ENCODE assay signal across 6 cellular contexts in genomic region chr17:64789061-64789445, GRCh38.
DNase-seq lines count a peak whose midpoint lies in the region; ATAC-seq and TF ChIP-seq lines count a peak whose summit lies in the region.
"Not testable (repeated sequence)": the region's sequence is repeated elsewhere in the genome, so short reads cannot be mapped to it uniquely, and the experiment has no call there.

No MANE protein-coding gene starts in this region.

- peak; percentile 4 for DNase-seq in H7
- DNase-seq in RWPE2 (ENCODE audit: low spot score): peak; percentile 1
- peak; percentile 45 for DNase-seq in activated effector memory CD4-positive, alpha-beta T cell treated with anti-CD3 and anti-CD28 coated beads, Interleukin-2, amount 50 U/mL, for 16 hours
- DNase-seq in mesenteric fat pad (ENCODE audit: low spot score): peak; percentile 55
- DNase-seq in spleen: peak; percentile 33
- not testable (repeated sequence) for DNase-seq in type B pancreatic cell (ENCODE audit: extremely low spot score, unreplicated experiment)

- not testable (repeated sequence) for H3K4me3 ChIP-seq in H7 (ENCODE audit: insufficient read depth, low read depth, low read length); RWPE2 (ENCODE audit: severe bottlenecking); spleen

- not testable (repeated sequence) for TF ChIP-seq CTCF in RWPE2 (IDR thresholded peaks at IDR 0.05; ENCODE audit: poor library complexity, severe bottlenecking); spleen (IDR thresholded peaks at IDR 0.05 in 8 of 11, conservative IDR thresholded peaks at IDR 0.05 in 3 of 11); type B pancreatic cell (conservative IDR thresholded peaks at IDR 0.05)

- not testable (repeated sequence) for TF ChIP-seq POLR2A in spleen (IDR thresholded peaks at IDR 0.05)

- H3K27me3 Mint-ChIP-seq in type B pancreatic cell: not testable (repeated sequence)

- 80 to 94% (median 92%) methylated on average over 7 to 8 of the region's 8 CpGs for WGBS in spleen, 5 donors

- H3K27me3 ChIP-seq in H7 (ENCODE audit: control insufficient read depth, insufficient read depth, low read length); RWPE2 (ENCODE audit: insufficient read depth, poor library complexity, severe bottlenecking); spleen (replicated peaks in 1 of 7): not testable (repeated sequence)

- H3K4me3 Mint-ChIP-seq in type B pancreatic cell: not testable (repeated sequence)

- H3K36me3 ChIP-seq in H7 (replicated peaks; ENCODE audit: control insufficient read depth, insufficient read depth, low read length): not testable (repeated sequence)
- H3K36me3 ChIP-seq in RWPE2 (ENCODE audit: low read depth) (peaks cover 14% of the 10 kb centered on the region; the same call in 1 of the 2 replicates), spleen (peaks cover 0 to 93% (median 32%) of the 10 kb centered on the region in 6 donors)

- H3K27ac ChIP-seq in RWPE2 (ENCODE audit: poor library complexity, severe bottlenecking); spleen: not testable (repeated sequence)

- not testable (repeated sequence) for H3K36me3 Mint-ChIP-seq in type B pancreatic cell

- intact Hi-C loops in spleen (cut with DNase I; ENCODE audit: low total_unique reads): not testable (repeated sequence)

- peaks cover 28% of the 10 kb centered on the region for H3K4me1 ChIP-seq in RWPE2 (ENCODE audit: insufficient read depth, poor library complexity, severe bottlenecking)
- peaks cover 0 to 25% (median 11%) of the 10 kb centered on the region in 6 donors for H3K4me1 ChIP-seq in spleen

- not testable (repeated sequence) for H3K9me3 Mint-ChIP-seq in type B pancreatic cell

- peak overlapping the region; percentile 85 for H3K27ac Mint-ChIP-seq in type B pancreatic cell

- ATAC-seq in RWPE2 (ENCODE audit: low read depth): not testable (repeated sequence)

- H3K9me3 ChIP-seq in RWPE2 (ENCODE audit: severe bottlenecking); spleen: not testable (repeated sequence)

- not testable (repeated sequence) for H3K4me1 Mint-ChIP-seq in type B pancreatic cell (ENCODE audit: unreplicated experiment)
